In the genomic region with DNA sequence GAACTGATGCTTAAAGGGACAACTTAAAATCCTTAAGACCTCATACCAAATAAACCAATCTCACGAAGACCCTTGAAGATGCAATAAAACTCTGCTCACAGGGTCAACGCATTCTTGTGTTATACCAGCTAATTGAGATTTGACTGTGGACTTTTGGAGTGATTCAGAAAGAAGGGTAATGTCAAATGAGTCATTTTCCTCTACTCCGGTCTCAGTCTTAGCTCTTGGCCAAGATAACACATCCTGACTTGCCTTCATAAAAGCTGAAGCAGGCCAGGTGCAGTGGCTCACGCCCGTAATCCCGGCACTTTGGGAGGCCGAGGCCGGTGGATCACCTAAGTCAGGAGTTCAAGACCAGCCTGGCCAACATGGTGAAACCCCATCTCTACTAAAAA, we compare ENCODE assay signal across 8 cellular contexts. TPM values are rescaled to one million over a fixed set of nuclear protein-coding genes. Genes with fewer than 3 reads are reported as not detected.
DNase-seq lines count a peak whose midpoint lies in the region; ATAC-seq and TF ChIP-seq lines count a peak whose summit lies in the region.

No MANE protein-coding gene starts in this region.

- H3K27ac Mint-ChIP-seq in nephron progenitor cell: peak overlapping the region; percentile 10

- ATAC-seq in GM18517 (IDR thresholded peaks at IDR 0.05; ENCODE audit: unreplicated experiment): no peak

- H3K4me1 Mint-ChIP-seq in nephron progenitor cell: peaks cover 76% of the 10 kb centered on the region

- H3K27me3 Mint-ChIP-seq in nephron progenitor cell (ENCODE audit: low read depth, poor library complexity): peaks cover 6% of the 10 kb centered on the region

- no peaks in the 10 kb centered on the region for H3K9me3 Mint-ChIP-seq in nephron progenitor cell

- TF ChIP-seq CTCF in nephron progenitor cell (IDR thresholded peaks at IDR 0.05): no peak

- H3K4me3 Mint-ChIP-seq in nephron progenitor cell: peak overlapping the region; percentile 100

- peak; percentile 49 for DNase-seq in DMS 273 (lab: John Stamatoyannopoulos, UW; ENCODE audit: unreplicated experiment)
- no peak for DNase-seq in DMS 273 treated with DMSO at 0.1 percent for 48 hours (lab: John Stamatoyannopoulos, UW)
- DNase-seq in T-helper 22 cell (ENCODE audit: low read depth): peak; percentile 30
- peak; percentile 9 for DNase-seq in central memory CD4-positive, alpha-beta T cell
- DNase-seq in nephron progenitor cell: no peak
- DNase-seq in GOT3 (lab: John Stamatoyannopoulos, UW): no peak
- no peak for DNase-seq in ureter (ENCODE audit: low spot score)

- peaks cover 31% of the 10 kb centered on the region for H3K36me3 Mint-ChIP-seq in nephron progenitor cell (ENCODE audit: low read depth)

RNA-seq across cellular contexts. Expression of a gene that starts 3.8 kb away (rescaled TPM):
- total RNA-seq in ureter: 1,020 TPM

RNA-seq across cellular contexts. Expression of a gene that starts 29.6 kb away (rescaled TPM):
- 3.1 TPM for total RNA-seq in ureter

RNA-seq across cellular contexts. Expression of a gene that starts 45.2 kb away (rescaled TPM):
- total RNA-seq in ureter: 103 TPM

Comparison
In these comparisons a context has a peak if more than half of its experiments do, and no peak if none do; other contexts are left out.
1. DNase-seq: peak in DMS 273 (single experiment), T-helper 22 cell (single experiment) and central memory CD4-positive, alpha-beta T cell (single experiment); none in DMS 273 treated with DMSO at 0.1 percent for 48 hours (single experiment), nephron progenitor cell (single experiment), GOT3 (single experiment) and ureter (single experiment).